19 cellular contexts compared by ENCODE assay signal in the genomic region with DNA sequence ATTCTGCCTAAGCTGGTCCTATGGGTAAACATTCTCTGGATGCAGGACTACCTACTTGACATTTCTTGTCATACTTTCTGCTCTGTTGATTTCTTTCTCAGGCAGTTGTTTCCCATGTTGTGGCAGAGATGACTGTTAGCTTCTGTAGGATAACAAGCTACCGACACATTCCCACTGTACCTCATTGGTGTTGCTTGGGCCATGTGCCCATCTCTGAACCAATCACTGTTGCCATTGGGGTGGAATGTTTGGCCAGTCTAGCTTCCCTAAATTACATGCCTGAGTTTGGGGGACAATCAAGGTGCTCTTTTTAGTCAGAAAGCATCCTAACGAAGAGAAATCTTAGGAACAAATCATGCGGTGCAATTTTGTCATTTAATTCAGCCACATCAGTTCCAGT.
"Had no signal": no experiment of that assay in that cellular context is flagged by ENCODE, and none has a peak within 500 bp of the region (broad histone marks: within the 10 kb centered on the region; RNA-seq: fewer than 3 reads in every experiment).

No MANE protein-coding gene starts in this region.

- H3K4me3 Mint-ChIP-seq: memory B cell, naive B cell, nephron, type B pancreatic cell had no signal

- H3K9me3 ChIP-seq: heart right ventricle, left ventricle myocardium inferior, lower lobe of right lung, neutrophil, right atrium auricular region, suprapubic skin, thyroid gland had no signal

- H3K36me3 ChIP-seq: heart right ventricle, left ventricle myocardium inferior, lower lobe of right lung, neutrophil, right atrium auricular region, suprapubic skin, thyroid gland had no signal

- DNase-seq: effector memory CD4-positive, alpha-beta T cell; heart right ventricle; hypothalamus; islet precursor cell; left ventricle myocardium inferior; lower lobe of right lung; naive B cell; posterior cingulate gyrus; small intestine; stimulated activated CD4-positive, alpha-beta T cell treated with anti-CD3 and anti-CD28 coated beads, Interleukin-12 subunit alpha, Interleukin-12 subunit beta, amount 100 ng/mL, for 4 hours; stimulated activated naive CD4-positive, alpha-beta T cell treated with Interleukin-2 at 50 U/mL for 16 hours; thyroid gland had no signal

- H3K4me3 ChIP-seq: heart right ventricle, left ventricle myocardium inferior, lower lobe of right lung, right atrium auricular region, suprapubic skin, thyroid gland had no signal

- H3K27me3 ChIP-seq: heart right ventricle, neutrophil, right atrium auricular region, suprapubic skin, thyroid gland had no signal

- H3K27ac ChIP-seq: heart right ventricle, left ventricle myocardium inferior, lower lobe of right lung, neutrophil, right atrium auricular region, suprapubic skin, thyroid gland had no signal

- H3K27ac Mint-ChIP-seq: memory B cell, type B pancreatic cell had no signal

- ATAC-seq: esophagus mucosa, heart right ventricle, lower lobe of right lung had no signal

- H3K27me3 Mint-ChIP-seq: memory B cell, naive B cell, type B pancreatic cell had no signal

- H3K4me1 ChIP-seq: left ventricle myocardium inferior, lower lobe of right lung, right atrium auricular region, suprapubic skin, thyroid gland had no signal

- H3K9me3 Mint-ChIP-seq: memory B cell, naive B cell, nephron, type B pancreatic cell had no signal
